In genomic region chr13:21067794-21068193, GRCh38 we compare ENCODE assay signal across 23 cellular contexts.
"Had no signal": no experiment of that assay in that cellular context is flagged by ENCODE, and none has a peak within 500 bp of the region (broad histone marks: within the 10 kb centered on the region; RNA-seq: fewer than 3 reads in every experiment).

No MANE protein-coding gene starts in this region.

- H3K27ac ChIP-seq: neural progenitor cell, ovary, parathyroid adenoma, psoas muscle, right lobe of liver, sigmoid colon, stomach, thoracic aorta, thyroid gland, tibial nerve, upper lobe of right lung, uterus had no signal

- H3K9ac ChIP-seq: neural progenitor cell, parathyroid adenoma had no signal

- H3K4me2 ChIP-seq: neural progenitor cell had no signal

- H2AFZ ChIP-seq: neural progenitor cell, parathyroid adenoma had no signal

- DNase-seq: natural killer cell; occipital lobe; ovary; posterior cingulate gyrus; psoas muscle; right cardiac atrium; right lobe of liver; sigmoid colon; small intestine; stimulated activated CD4-positive, alpha-beta T cell treated with anti-CD3 and anti-CD28 coated beads, Interleukin-15, amount 100 ng/mL, for 24 hours; stimulated activated CD4-positive, alpha-beta T cell treated with anti-CD3 and anti-CD28 coated beads, Interleukin-2, amount 100 ng/mL, for 24 hours; stimulated activated CD4-positive, alpha-beta T cell treated with anti-CD3 and anti-CD28 coated beads, Interleukin-2, amount 100 ng/mL, for 48 hours; stimulated activated CD4-positive, alpha-beta T cell treated with anti-CD3 and anti-CD28 coated beads, Interleukin-4, amount 100 ng/mL, for 24 hours; stimulated activated naive B cell treated with anti-CD40 and anti-IgM and Interleukin-4, amounts not matched to agents 10 μg/mL and 1 μg/mL and 100 μg/mL, for 72 hours; stimulated activated naive CD4-positive, alpha-beta T cell treated with Interleukin-2 at 50 U/mL for 16 hours; stomach; thyroid gland; upper lobe of right lung; uterus had no signal

- H3K4me3 ChIP-seq: neural progenitor cell, ovary, psoas muscle, right lobe of liver, sigmoid colon, stomach, thoracic aorta, thyroid gland, tibial nerve, upper lobe of right lung, uterus had no signal

- H3K27me3 ChIP-seq: neural progenitor cell, ovary, right lobe of liver, sigmoid colon, stomach, thyroid gland, tibial nerve, upper lobe of right lung, uterus had no signal

- H3K36me3 ChIP-seq: neural progenitor cell, ovary, right lobe of liver, sigmoid colon, stomach, thoracic aorta, thyroid gland, tibial nerve, upper lobe of right lung, uterus had no signal

- H3K4me1 ChIP-seq: neural progenitor cell, parathyroid adenoma, uterus had no signal

- H3K9me3 ChIP-seq: ovary, psoas muscle, right lobe of liver, sigmoid colon, stomach, thoracic aorta, thyroid gland, tibial nerve, upper lobe of right lung, uterus had no signal
